9 cellular contexts compared by ENCODE assay signal in the genomic region with DNA sequence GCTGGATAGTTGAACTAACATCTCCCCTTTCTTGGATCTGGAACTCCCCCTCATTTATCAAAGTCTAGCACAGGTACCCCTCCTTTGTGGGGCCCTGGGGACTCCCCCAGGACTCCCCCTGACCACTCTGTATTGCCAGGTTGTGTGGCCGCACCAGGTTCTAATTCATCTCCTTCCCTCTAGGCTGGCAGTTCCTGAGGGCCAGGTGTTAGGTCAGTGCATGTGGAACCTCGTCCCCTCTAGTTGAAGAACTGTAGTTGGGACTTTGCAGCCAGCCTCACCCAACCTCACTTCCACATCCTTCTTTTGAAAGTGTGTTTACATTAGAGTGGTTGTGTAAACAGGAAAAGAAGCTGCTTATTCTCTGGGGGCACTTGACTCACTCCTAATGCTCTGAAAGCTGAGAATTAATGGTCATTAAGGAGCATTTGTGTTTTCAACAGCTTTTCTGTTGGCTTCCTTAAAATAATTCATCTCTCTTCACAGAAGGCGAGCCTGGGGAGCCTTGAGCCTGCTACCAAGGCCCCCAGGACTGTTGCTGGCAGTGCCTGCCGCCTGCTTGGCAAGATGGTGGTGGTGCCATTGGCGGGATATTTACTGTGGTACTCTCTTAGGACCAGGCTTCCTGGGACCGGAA. TPM values are rescaled to one million over a fixed set of nuclear protein-coding genes. Genes with fewer than 3 reads are reported as not detected.
A peak's percentile ranks its signal among the peaks of the same experiment; 100 is the strongest.
DNase-seq lines count a peak whose midpoint lies in the region; ATAC-seq lines count a peak whose summit lies in the region.
"Had no signal": no experiment of that assay in that cellular context is flagged by ENCODE, and none has a peak within 500 bp of the region (broad histone marks: within the 10 kb centered on the region; RNA-seq: fewer than 3 reads in every experiment).

No MANE protein-coding gene starts in this region.

- peaks cover 7 to 38% (median 34%) of the 10 kb centered on the region in 5 donors for H3K4me1 ChIP-seq in subcutaneous abdominal adipose tissue (ENCODE audit: control insufficient read depth in 5 of 5, insufficient read depth in 5 of 5, low read length in 5 of 5)

- no peaks in the 10 kb centered on the region for H3K36me3 Mint-ChIP-seq in activated CD4-positive, alpha-beta T cell treated with anti-CD3 and anti-CD28 coated beads, Interleukin-2, amount 10 ng/mL, durations not matched to agents 24 days and 14 days (ENCODE audit: low read depth)

- H3K27me3 ChIP-seq in subcutaneous abdominal adipose tissue (ENCODE audit: control insufficient read depth in 5 of 5, insufficient read depth in 4 of 5, low read length in 5 of 5): no peaks in the 10 kb centered on the region

- H3K27ac ChIP-seq in subcutaneous abdominal adipose tissue (ENCODE audit: low read depth, low read length): peak overlapping the region; percentile 37

- H3K4me3 ChIP-seq in subcutaneous abdominal adipose tissue (ENCODE audit: low read depth in 1 of 5, low read length in 5 of 5): no peak overlapping the region

- no peaks in the 10 kb centered on the region for H3K9me3 Mint-ChIP-seq in activated CD4-positive, alpha-beta T cell treated with anti-CD3 and anti-CD28 coated beads, Interleukin-2, amount 10 ng/mL, durations not matched to agents 24 days and 14 days

- no peak for DNase-seq in activated CD4-positive, alpha-beta T cell treated with anti-CD3 and anti-CD28 coated beads, Interleukin-2, amount 10 ng/mL, durations not matched to agents 24 days and 14 days
- no peak for DNase-seq in activated CD4-positive, alpha-beta T cell treated with anti-CD3 and anti-CD28 coated beads, Interleukin-2, amount 50 U/mL, for 1 hour
- DNase-seq in NCI-H345 treated with DMSO at 0.1 percent for 48 hours (lab: John Stamatoyannopoulos, UW; ENCODE audit: unreplicated experiment) (peak; percentile 26), AG08396 (ENCODE audit: low spot score) (no peak), cortex of kidney (lab: John Stamatoyannopoulos, UW) (no peak)
- DNase-seq: aorta had no signal

- intact Hi-C loops in activated CD4-positive, alpha-beta T cell treated with anti-CD3 and anti-CD28 coated beads, Interleukin-2, amount 10 ng/mL, durations not matched to agents 24 days and 14 days (cut with micrococcal nuclease): no loop called here

- no peaks in the 10 kb centered on the region for H3K36me3 ChIP-seq in subcutaneous abdominal adipose tissue (ENCODE audit: control insufficient read depth in 5 of 5, insufficient read depth in 5 of 5, low read length in 5 of 5)

- H3K4me1 Mint-ChIP-seq in activated CD4-positive, alpha-beta T cell treated with anti-CD3 and anti-CD28 coated beads, Interleukin-2, amount 10 ng/mL, durations not matched to agents 24 days and 14 days: peaks cover 42% of the 10 kb centered on the region

- ATAC-seq in esophagus mucosa (peak; percentile 19), GM19397 (IDR thresholded peaks at IDR 0.05; ENCODE audit: unreplicated experiment) (no peak)

- peak overlapping the region; percentile 35 for H3K27ac Mint-ChIP-seq in activated CD4-positive, alpha-beta T cell treated with anti-CD3 and anti-CD28 coated beads, Interleukin-2, amount 10 ng/mL, durations not matched to agents 24 days and 14 days

- no peaks in the 10 kb centered on the region for H3K9me3 ChIP-seq in subcutaneous abdominal adipose tissue (ENCODE audit: control insufficient read depth in 5 of 5, low read length in 5 of 5)

- no peak overlapping the region for H3K4me3 Mint-ChIP-seq in activated CD4-positive, alpha-beta T cell treated with anti-CD3 and anti-CD28 coated beads, Interleukin-2, amount 10 ng/mL, durations not matched to agents 24 days and 14 days

- H3K9ac ChIP-seq in subcutaneous abdominal adipose tissue (ENCODE audit: low read length in 5 of 5): no peak overlapping the region

- H3K27me3 Mint-ChIP-seq in activated CD4-positive, alpha-beta T cell treated with anti-CD3 and anti-CD28 coated beads, Interleukin-2, amount 10 ng/mL, durations not matched to agents 24 days and 14 days: peaks cover 2% of the 10 kb centered on the region

RNA-seq across cellular contexts. Expression of a gene that starts 11.8 kb away (rescaled TPM):
- 0.12 TPM in 2 replicates for total RNA-seq in activated CD4-positive, alpha-beta T cell treated with anti-CD3 and anti-CD28 coated beads, Interleukin-2, amount 10 ng/mL, durations not matched to agents 24 days and 14 days
- 0.12 TPM for total RNA-seq in esophagus mucosa

RNA-seq across cellular contexts. Expression of a gene that starts 48.0 kb away (rescaled TPM):
- 118 and 129 TPM in 2 replicates for total RNA-seq in activated CD4-positive, alpha-beta T cell treated with anti-CD3 and anti-CD28 coated beads, Interleukin-2, amount 10 ng/mL, durations not matched to agents 24 days and 14 days
- total RNA-seq in esophagus mucosa: 50.1 TPM

RNA-seq across cellular contexts. Expression of a gene that starts 48.9 kb away (rescaled TPM):
- 166 and 175 TPM in 2 replicates for total RNA-seq in activated CD4-positive, alpha-beta T cell treated with anti-CD3 and anti-CD28 coated beads, Interleukin-2, amount 10 ng/mL, durations not matched to agents 24 days and 14 days
- total RNA-seq in esophagus mucosa: 72.7 TPM
